1 cellular context compared by ENCODE assay signal in the genomic region with DNA sequence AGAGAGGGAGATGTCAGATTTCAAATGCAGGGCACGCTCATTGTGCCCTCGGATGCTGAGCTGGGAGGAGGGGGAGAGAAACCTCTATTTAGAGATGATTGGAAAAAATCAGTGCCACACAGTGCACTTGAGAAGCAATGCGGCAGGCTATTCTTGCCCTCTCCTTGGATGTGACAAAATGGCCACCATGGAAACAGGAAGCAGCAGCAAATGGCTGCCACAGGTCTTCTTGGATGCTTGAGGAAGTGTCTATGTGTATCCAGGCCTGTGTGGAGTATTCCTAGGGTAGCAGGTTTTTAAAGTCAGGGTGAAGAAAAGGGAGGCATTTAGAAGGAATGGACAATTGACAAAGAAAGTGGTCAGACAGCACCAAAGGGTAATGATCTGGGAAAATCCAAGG.
TF ChIP-seq lines count a peak whose summit lies in the region.

No MANE protein-coding gene starts in this region.

TF ChIP-seq in HCT116, 20 proteins besides CTCF, POLR2A, EP300 and RAD21 (continued from another document):
- TF ChIP-seq YY1 (IDR thresholded peaks at IDR 0.05; ENCODE audit: extremely low read depth, insufficient replicate concordance, low read depth, low read length): peak; percentile 80
